ENCODE assay signal across 13 cellular contexts in the genomic region with DNA sequence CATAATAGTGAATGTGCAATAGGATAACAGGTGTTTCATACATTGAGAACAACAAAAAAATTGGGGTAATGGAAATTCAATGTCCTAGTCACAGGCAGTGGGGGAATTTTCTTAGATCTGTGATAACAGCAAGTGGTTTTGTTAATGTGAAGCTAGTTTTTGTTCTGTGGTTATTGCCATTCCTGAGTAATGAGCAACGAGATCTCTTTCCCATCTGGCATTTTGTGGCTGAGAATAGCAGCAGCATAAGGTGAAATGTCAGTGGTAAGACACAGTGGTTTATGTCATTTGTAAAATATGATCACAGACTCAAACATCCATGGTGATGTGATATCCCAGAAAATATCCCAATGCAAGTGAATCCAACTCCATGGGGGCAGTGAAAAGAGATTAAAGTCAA.
DNase-seq lines count a peak whose midpoint lies in the region; ATAC-seq and TF ChIP-seq lines count a peak whose summit lies in the region.
"Had no signal": no experiment of that assay in that cellular context is flagged by ENCODE, and none has a peak within 500 bp of the region (broad histone marks: within the 10 kb centered on the region; RNA-seq: fewer than 3 reads in every experiment).

No MANE protein-coding gene starts in this region.

- H3K9me3 ChIP-seq in fibroblast of lung (ENCODE audit: control insufficient read depth, insufficient read depth, low read depth, low read length) (no peaks in the 10 kb centered on the region), smooth muscle cell (replicated peaks; ENCODE audit: low read depth) (no peaks in the 10 kb centered on the region), heart right ventricle (peaks cover 0 to 9% (median 0%) of the 10 kb centered on the region in 11 donors)
- H3K9me3 ChIP-seq: thyroid gland had no signal

- no peaks in the 10 kb centered on the region for H3K27me3 ChIP-seq in fibroblast of lung (ENCODE audit: control insufficient read depth, insufficient read depth, low read length)
- H3K27me3 ChIP-seq in smooth muscle cell (ENCODE audit: low read depth), result peaks cover 4% of the 10 kb centered on the region
- no peaks in the 10 kb centered on the region for H3K27me3 ChIP-seq in heart right ventricle
- H3K27me3 ChIP-seq: thyroid gland had no signal

- no peaks in the 10 kb centered on the region for H3K4me1 Mint-ChIP-seq in activated naive CD4-positive, alpha-beta T cell treated with anti-CD3 and anti-CD28 coated beads, Interleukin-2, amount 10 ng/mL, durations not matched to agents 7 days and 5 days

- intact Hi-C loops in heart right ventricle (cut with DNase I), result no loop called here

- H3K36me3 ChIP-seq in fibroblast of lung (ENCODE audit: control insufficient read depth, insufficient read depth, low read length) (no peaks in the 10 kb centered on the region), smooth muscle cell (ENCODE audit: low read depth) (no peaks in the 10 kb centered on the region), heart right ventricle (no peaks in the 10 kb centered on the region)
- H3K36me3 ChIP-seq: thyroid gland had no signal

- no peaks in the 10 kb centered on the region for H4K20me1 ChIP-seq in fibroblast of lung (ENCODE audit: control insufficient read depth, extremely low read depth, insufficient read depth, low read length)
- no peaks in the 10 kb centered on the region for H4K20me1 ChIP-seq in smooth muscle cell (ENCODE audit: low read depth)

- no peaks in the 10 kb centered on the region for H3F3A ChIP-seq in smooth muscle cell (ENCODE audit: low read depth)

- CTCF ChIA-PET in activated naive CD4-positive, alpha-beta T cell treated with anti-CD3 and anti-CD28 coated beads, Interleukin-2, amount 10 ng/mL, durations not matched to agents 7 days and 5 days (lab: Charles Lee), result no interaction called here

- H3K4me2 ChIP-seq in fibroblast of lung (ENCODE audit: extremely low read depth, insufficient read depth, low read length) (no peak overlapping the region), smooth muscle cell (peak overlapping the region; percentile 12)

- H2AFZ ChIP-seq in fibroblast of lung (ENCODE audit: low read length) (no peak overlapping the region), smooth muscle cell (ENCODE audit: low read depth) (no peak overlapping the region)

- peak; percentile 53 for ATAC-seq in SK-N-SH treated with all-trans-retinoic acid at 6 μM for 48 hours
- ATAC-seq in heart right ventricle, result no peak
- no peak for ATAC-seq in HG03139 (IDR thresholded peaks at IDR 0.05; ENCODE audit: unreplicated experiment)
- ATAC-seq: Right ventricle myocardium inferior had no signal

- H3K4me3 Mint-ChIP-seq in activated naive CD4-positive, alpha-beta T cell treated with anti-CD3 and anti-CD28 coated beads, Interleukin-2, amount 10 ng/mL, durations not matched to agents 7 days and 5 days, result no peak overlapping the region

- 4% methylated on average over 1 of the region's 1 CpG for WGBS in smooth muscle cell (ENCODE audit: low lambda C conversion rate)
- 3 to 8% methylated on average over 1 of the region's 1 CpG for WGBS in heart right ventricle, 2 donors

- no peaks in the 10 kb centered on the region for H3K9me3 Mint-ChIP-seq in activated naive CD4-positive, alpha-beta T cell treated with anti-CD3 and anti-CD28 coated beads, Interleukin-2, amount 10 ng/mL, durations not matched to agents 7 days and 5 days

- H3K4me1 ChIP-seq in fibroblast of lung (ENCODE audit: control insufficient read depth, extremely low read depth, insufficient read depth, low read length) (no peaks in the 10 kb centered on the region), smooth muscle cell (ENCODE audit: low read depth) (no peaks in the 10 kb centered on the region), heart right ventricle (no peaks in the 10 kb centered on the region)
- H3K4me1 ChIP-seq: thyroid gland had no signal

- H3K4me3 ChIP-seq in fibroblast of lung (replicated peaks in 1 of 4; ENCODE audit: control extremely low read depth in 1 of 4, insufficient read depth in 1 of 4, low read depth in 3 of 4, low read length in 4 of 4) (no peak overlapping the region), smooth muscle cell (no peak overlapping the region), heart right ventricle (no peak overlapping the region)
- H3K4me3 ChIP-seq: thyroid gland had no signal

- H3K36me3 Mint-ChIP-seq in activated naive CD4-positive, alpha-beta T cell treated with anti-CD3 and anti-CD28 coated beads, Interleukin-2, amount 10 ng/mL, durations not matched to agents 7 days and 5 days, result no peaks in the 10 kb centered on the region

- H3K27me3 Mint-ChIP-seq in activated naive CD4-positive, alpha-beta T cell treated with anti-CD3 and anti-CD28 coated beads, Interleukin-2, amount 10 ng/mL, durations not matched to agents 7 days and 5 days, result no peaks in the 10 kb centered on the region

- H3K9ac ChIP-seq in fibroblast of lung (ENCODE audit: insufficient read depth, low read length), result no peak overlapping the region
- H3K9ac ChIP-seq in smooth muscle cell (ENCODE audit: low read depth), result no peak overlapping the region

- TF ChIP-seq CTCF in fibroblast of lung (conservative IDR thresholded peaks at IDR 0.05 in 1 of 2, IDR thresholded peaks at IDR 0.05 in 1 of 2; ENCODE audit: low read depth in 1 of 2, low read length in 2 of 2) (no peak), smooth muscle cell (IDR thresholded peaks at IDR 0.05; ENCODE audit: borderline replicate concordance, insufficient read depth, poor library complexity, severe bottlenecking) (no peak), heart right ventricle (IDR thresholded peaks at IDR 0.05) (no peak)

- no peaks in the 10 kb centered on the region for H3K79me2 ChIP-seq in fibroblast of lung (ENCODE audit: control insufficient read depth, insufficient read depth, low read length)
- no peaks in the 10 kb centered on the region for H3K79me2 ChIP-seq in smooth muscle cell (ENCODE audit: low read depth)

- no peak overlapping the region for H3K27ac Mint-ChIP-seq in activated naive CD4-positive, alpha-beta T cell treated with anti-CD3 and anti-CD28 coated beads, Interleukin-2, amount 10 ng/mL, durations not matched to agents 7 days and 5 days

- DNase-seq in NCI-H82 (lab: John Stamatoyannopoulos, UW), result peak; percentile 8
- no peak for DNase-seq in NCI-H82 treated with DMSO at 0.1 percent for 48 hours (lab: John Stamatoyannopoulos, UW; ENCODE audit: unreplicated experiment)
- DNase-seq in fibroblast of lung (ENCODE audit: low read depth in 2 of 2), result peak; percentile 64 to 84
- DNase-seq in smooth muscle cell (lab: John Stamatoyannopoulos, UW; ENCODE audit: unreplicated experiment), result no peak
- DNase-seq in heart right ventricle, result no peak
- DNase-seq in activated naive CD4-positive, alpha-beta T cell treated with anti-CD3 and anti-CD28 coated beads, Interleukin-2, amount 10 ng/mL, durations not matched to agents 7 days and 5 days, result no peak
- DNase-seq: activated naive CD4-positive, alpha-beta T cell; central memory CD4-positive, alpha-beta T cell; NCI-H526; thyroid gland had no signal

- no peak overlapping the region for H3K27ac ChIP-seq in fibroblast of lung (ENCODE audit: insufficient read depth, low read length)
- H3K27ac ChIP-seq in smooth muscle cell (ENCODE audit: low read depth), result peak overlapping the region; percentile 24
- H3K27ac ChIP-seq in heart right ventricle, result no peak overlapping the region
- H3K27ac ChIP-seq: thyroid gland had no signal

TF ChIP-seq in SK-N-SH treated with all-trans-retinoic acid at 6 μM for 48 hours, 23 proteins besides CTCF, POLR2A, EP300 and RAD21 (continues in another document):
- TF ChIP-seq, protein P1, sequence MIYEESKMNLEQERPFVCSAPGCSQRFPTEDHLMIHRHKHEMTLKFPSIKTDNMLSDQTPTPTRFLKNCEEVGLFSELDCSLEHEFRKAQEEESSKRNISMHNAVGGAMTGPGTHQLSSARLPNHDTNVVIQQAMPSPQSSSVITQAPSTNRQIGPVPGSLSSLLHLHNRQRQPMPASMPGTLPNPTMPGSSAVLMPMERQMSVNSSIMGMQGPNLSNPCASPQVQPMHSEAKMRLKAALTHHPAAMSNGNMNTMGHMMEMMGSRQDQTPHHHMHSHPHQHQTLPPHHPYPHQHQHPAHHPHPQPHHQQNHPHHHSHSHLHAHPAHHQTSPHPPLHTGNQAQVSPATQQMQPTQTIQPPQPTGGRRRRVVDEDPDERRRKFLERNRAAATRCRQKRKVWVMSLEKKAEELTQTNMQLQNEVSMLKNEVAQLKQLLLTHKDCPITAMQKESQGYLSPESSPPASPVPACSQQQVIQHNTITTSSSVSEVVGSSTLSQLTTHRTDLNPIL (CRISPR knock-in tag; IDR thresholded peaks at IDR 0.05; ENCODE audit: low read depth), result peak; percentile 67; the same call in 1 of the 2 replicates
- TF ChIP-seq ZNF70 (CRISPR knock-in tag; IDR thresholded peaks at IDR 0.05) (no peak), ZFP30 (CRISPR knock-in tag; IDR thresholded peaks at IDR 0.05) (no peak), ZC3H10 (CRISPR knock-in tag; IDR thresholded peaks at IDR 0.05) (no peak), GLIS3 (CRISPR knock-in tag; IDR thresholded peaks at IDR 0.05) (no peak), CSDC2 (CRISPR knock-in tag; IDR thresholded peaks at IDR 0.05) (no peak)
- TF ChIP-seq, protein P2, sequence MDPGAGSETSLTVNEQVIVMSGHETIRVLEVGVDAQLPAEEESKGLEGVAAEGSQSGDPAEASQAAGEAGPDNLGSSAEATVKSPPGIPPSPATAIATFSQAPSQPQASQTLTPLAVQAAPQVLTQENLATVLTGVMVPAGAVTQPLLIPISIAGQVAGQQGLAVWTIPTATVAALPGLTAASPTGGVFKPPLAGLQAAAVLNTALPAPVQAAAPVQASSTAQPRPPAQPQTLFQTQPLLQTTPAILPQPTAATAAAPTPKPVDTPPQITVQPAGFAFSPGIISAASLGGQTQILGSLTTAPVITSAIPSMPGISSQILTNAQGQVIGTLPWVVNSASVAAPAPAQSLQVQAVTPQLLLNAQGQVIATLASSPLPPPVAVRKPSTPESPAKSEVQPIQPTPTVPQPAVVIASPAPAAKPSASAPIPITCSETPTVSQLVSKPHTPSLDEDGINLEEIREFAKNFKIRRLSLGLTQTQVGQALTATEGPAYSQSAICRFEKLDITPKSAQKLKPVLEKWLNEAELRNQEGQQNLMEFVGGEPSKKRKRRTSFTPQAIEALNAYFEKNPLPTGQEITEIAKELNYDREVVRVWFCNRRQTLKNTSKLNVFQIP (CRISPR knock-in tag; IDR thresholded peaks at IDR 0.05; ENCODE audit: borderline replicate concordance, low read depth), result no peak
- TF ChIP-seq, protein P3, sequence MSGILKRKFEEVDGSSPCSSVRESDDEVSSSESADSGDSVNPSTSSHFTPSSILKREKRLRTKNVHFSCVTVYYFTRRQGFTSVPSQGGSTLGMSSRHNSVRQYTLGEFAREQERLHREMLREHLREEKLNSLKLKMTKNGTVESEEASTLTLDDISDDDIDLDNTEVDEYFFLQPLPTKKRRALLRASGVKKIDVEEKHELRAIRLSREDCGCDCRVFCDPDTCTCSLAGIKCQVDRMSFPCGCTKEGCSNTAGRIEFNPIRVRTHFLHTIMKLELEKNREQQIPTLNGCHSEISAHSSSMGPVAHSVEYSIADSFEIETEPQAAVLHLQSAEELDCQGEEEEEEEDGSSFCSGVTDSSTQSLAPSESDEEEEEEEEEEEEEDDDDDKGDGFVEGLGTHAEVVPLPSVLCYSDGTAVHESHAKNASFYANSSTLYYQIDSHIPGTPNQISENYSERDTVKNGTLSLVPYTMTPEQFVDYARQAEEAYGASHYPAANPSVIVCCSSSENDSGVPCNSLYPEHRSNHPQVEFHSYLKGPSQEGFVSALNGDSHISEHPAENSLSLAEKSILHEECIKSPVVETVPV (CRISPR knock-in tag; IDR thresholded peaks at IDR 0.05), result no peak

Comparison
In these comparisons a context has a peak if more than half of its experiments do, and no peak if none do; other contexts are left out.
1. DNase-seq: peak in NCI-H82 (single experiment) and fibroblast of lung (2 of 2); none in NCI-H82 treated with DMSO at 0.1 percent for 48 hours (single experiment), smooth muscle cell (single experiment), heart right ventricle (0 of 2) and activated naive CD4-positive, alpha-beta T cell treated with anti-CD3 and anti-CD28 coated beads, Interleukin-2, amount 10 ng/mL, durations not matched to agents 7 days and 5 days (single experiment).